20 cellular contexts compared by ENCODE assay signal in the genomic region with DNA sequence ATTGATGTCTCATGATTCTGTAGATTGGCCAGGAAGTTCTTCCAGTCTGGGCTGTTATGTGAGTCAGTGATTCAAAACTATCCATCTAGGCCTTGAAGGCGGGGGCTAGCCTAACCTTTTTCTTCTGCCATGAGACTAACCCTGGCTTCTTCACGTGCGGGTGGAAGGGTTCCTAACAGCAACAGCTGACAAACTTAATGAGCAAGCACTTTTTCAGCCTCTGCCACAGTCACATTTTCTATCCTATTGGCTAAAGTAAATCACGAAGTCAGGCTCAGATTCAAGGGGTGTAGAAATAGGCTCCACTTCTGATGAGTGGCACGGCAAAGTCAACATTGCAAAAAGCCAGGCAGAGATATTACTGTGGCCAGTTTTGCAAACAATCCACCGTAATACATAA.
DNase-seq lines count a peak whose midpoint lies in the region; TF ChIP-seq lines count a peak whose summit lies in the region.
"Had no signal": no experiment of that assay in that cellular context is flagged by ENCODE, and none has a peak within 500 bp of the region (broad histone marks: within the 10 kb centered on the region; RNA-seq: fewer than 3 reads in every experiment).

No MANE protein-coding gene starts in this region.

- no peaks in the 10 kb centered on the region for H4K20me1 ChIP-seq in GM23248 (ENCODE audit: insufficient read depth)
- H4K20me1 ChIP-seq in Karpas-422 (ENCODE audit: insufficient read depth, low read depth, low read length), result no peaks in the 10 kb centered on the region

- intact Hi-C loops in adrenal gland (cut with DNase I), result no loop called here

- DNase-seq in A172 (ENCODE audit: low spot score) (peak; percentile 33), GM23248 (peak; percentile 37), adrenal gland (peak in 1 of 7 donors; percentile 16), iris pigment epithelial cell (ENCODE audit: low read depth) (peak; percentile 17), Karpas-422 (no peak), immature natural killer cell (no peak), HuH-7.5 (ENCODE audit: low spot score) (no peak), NCI-H524 (lab: John Stamatoyannopoulos, UW) (no peak)
- DNase-seq: activated CD4-positive, alpha-beta T cell treated with anti-CD3 and anti-CD28 coated beads, Interleukin-2, amount 10 ng/mL, durations not matched to agents 24 days and 14 days; activated naive CD4-positive, alpha-beta T cell treated with anti-CD3 and anti-CD28 coated beads, Interleukin-2, amount 50 U/mL, for 16 hours; COR-L47; effector CD4-positive, alpha-beta T cell; natural killer cell; NCI-H187 treated with DMSO at 0.1 percent for 48 hours; NCI-H526; spleen had no signal

- H3K36me3 ChIP-seq in GM23248 (ENCODE audit: low read depth) (no peaks in the 10 kb centered on the region), adrenal gland (replicated peaks in 1 of 2) (no peaks in the 10 kb centered on the region), Karpas-422 (ENCODE audit: insufficient read depth, low read length) (no peaks in the 10 kb centered on the region)
- H3K36me3 ChIP-seq: cardiac muscle cell, gastroesophageal sphincter, prostate gland, spleen had no signal

- H3K4me3 ChIP-seq in GM23248 (no peak overlapping the region), adrenal gland (no peak overlapping the region), Karpas-422 (ENCODE audit: low read length) (no peak overlapping the region)
- H3K4me3 ChIP-seq: cardiac muscle cell, gastroesophageal sphincter, prostate gland, spleen had no signal

- WGBS in GM23248 (ENCODE audit: low coverage in 1 of 2, low lambda C conversion rate in 2 of 2, missing lambda C conversion rate in 2 of 2), 2 experiments, result 74 to 83% methylated on average over 6 of the region's 6 CpGs
- 73 to 81% (median 78%) methylated on average over 6 of the region's 6 CpGs for WGBS in adrenal gland, 4 donors

- H3K27ac Mint-ChIP-seq in immature natural killer cell, result no peak overlapping the region
- H3K27ac Mint-ChIP-seq: activated CD4-positive, alpha-beta T cell treated with anti-CD3 and anti-CD28 coated beads, Interleukin-2, amount 10 ng/mL, durations not matched to agents 24 days and 14 days; natural killer cell; stimulated activated effector memory CD8-positive, alpha-beta T cell treated with anti-CD3 and anti-CD28 coated beads, Interleukin-12 subunit alpha, Interleukin-12 subunit beta, amount 100 ng/mL, for 72 hours had no signal

- H2AFZ ChIP-seq in GM23248 (no peak overlapping the region), Karpas-422 (ENCODE audit: low read length) (no peak overlapping the region)

- H3K4me2 ChIP-seq in GM23248 (ENCODE audit: unreplicated experiment), result no peak overlapping the region
- H3K4me2 ChIP-seq in Karpas-422 (ENCODE audit: low read depth, low read length, poor library complexity, severe bottlenecking), result no peak overlapping the region

- H3K4me1 ChIP-seq in GM23248 (ENCODE audit: insufficient read depth) (peaks cover 17% of the 10 kb centered on the region), adrenal gland (replicated peaks in 1 of 2) (peaks cover 7 to 16% of the 10 kb centered on the region in 2 donors), Karpas-422 (ENCODE audit: low read length) (no peaks in the 10 kb centered on the region)
- H3K4me1 ChIP-seq: gastroesophageal sphincter, prostate gland, spleen had no signal

- H3K27ac ChIP-seq in GM23248 (peak overlapping the region; percentile 24; the same call in 1 of the 2 replicates), adrenal gland (peak overlapping the region in 3 of 5 donors; percentile 47 to 58 (median 48)), Karpas-422 (ENCODE audit: low read length) (no peak overlapping the region)
- H3K27ac ChIP-seq: cardiac muscle cell, gastroesophageal sphincter, prostate gland, spleen had no signal

- H3K4me1 Mint-ChIP-seq in immature natural killer cell, result no peaks in the 10 kb centered on the region
- H3K4me1 Mint-ChIP-seq: activated CD4-positive, alpha-beta T cell treated with anti-CD3 and anti-CD28 coated beads, Interleukin-2, amount 10 ng/mL, durations not matched to agents 24 days and 14 days; natural killer cell; stimulated activated effector memory CD8-positive, alpha-beta T cell treated with anti-CD3 and anti-CD28 coated beads, Interleukin-12 subunit alpha, Interleukin-12 subunit beta, amount 100 ng/mL, for 72 hours had no signal

- H3K79me2 ChIP-seq in GM23248 (ENCODE audit: insufficient read depth), result no peaks in the 10 kb centered on the region
- H3K79me2 ChIP-seq in Karpas-422 (ENCODE audit: low read length), result no peaks in the 10 kb centered on the region

- H3K9me2 ChIP-seq in GM23248 (ENCODE audit: insufficient read depth) (no peaks in the 10 kb centered on the region; the same call in 1 of the 2 replicates), Karpas-422 (replicated peaks; ENCODE audit: insufficient read depth, low read length) (no peaks in the 10 kb centered on the region)

- H3K9ac ChIP-seq in GM23248 (no peak overlapping the region), Karpas-422 (ENCODE audit: low read length) (no peak overlapping the region)

- TF ChIP-seq POLR2A in adrenal gland (IDR thresholded peaks at IDR 0.05), result no peak

- H3K36me3 Mint-ChIP-seq in immature natural killer cell, result no peaks in the 10 kb centered on the region
- H3K36me3 Mint-ChIP-seq: stimulated activated effector memory CD8-positive, alpha-beta T cell treated with anti-CD3 and anti-CD28 coated beads, Interleukin-12 subunit alpha, Interleukin-12 subunit beta, amount 100 ng/mL, for 72 hours had no signal

- H3K27me3 ChIP-seq in GM23248 (replicated peaks; ENCODE audit: insufficient read depth), result no peaks in the 10 kb centered on the region
- no peaks in the 10 kb centered on the region for H3K27me3 ChIP-seq in adrenal gland
- no peaks in the 10 kb centered on the region for H3K27me3 ChIP-seq in Karpas-422 (ENCODE audit: low read length)
- H3K27me3 ChIP-seq: cardiac muscle cell, gastroesophageal sphincter, spleen had no signal

- H3K27me3 Mint-ChIP-seq in immature natural killer cell (ENCODE audit: low read depth in 3 of 3), result peaks cover 0 to 3% (median 0%) of the 10 kb centered on the region in 3 donors
- H3K27me3 Mint-ChIP-seq: activated CD4-positive, alpha-beta T cell treated with anti-CD3 and anti-CD28 coated beads, Interleukin-2, amount 10 ng/mL, durations not matched to agents 24 days and 14 days had no signal

- H3K9me3 ChIP-seq in GM23248 (ENCODE audit: low read depth) (no peaks in the 10 kb centered on the region), adrenal gland (replicated peaks in 1 of 3) (no peaks in the 10 kb centered on the region), Karpas-422 (ENCODE audit: low read length) (no peaks in the 10 kb centered on the region)
- H3K9me3 ChIP-seq: gastroesophageal sphincter, prostate gland had no signal

- H3F3A ChIP-seq in GM23248 (ENCODE audit: insufficient read depth), result peaks cover 18% of the 10 kb centered on the region

- H3K4me3 Mint-ChIP-seq in immature natural killer cell, result no peak overlapping the region
- H3K4me3 Mint-ChIP-seq: activated CD4-positive, alpha-beta T cell treated with anti-CD3 and anti-CD28 coated beads, Interleukin-2, amount 10 ng/mL, durations not matched to agents 24 days and 14 days; natural killer cell; stimulated activated effector memory CD8-positive, alpha-beta T cell treated with anti-CD3 and anti-CD28 coated beads, Interleukin-12 subunit alpha, Interleukin-12 subunit beta, amount 100 ng/mL, for 72 hours had no signal

- H3K9me3 Mint-ChIP-seq in immature natural killer cell, result peaks cover 0 to 12% (median 0%) of the 10 kb centered on the region in 6 donors
- H3K9me3 Mint-ChIP-seq: activated CD4-positive, alpha-beta T cell treated with anti-CD3 and anti-CD28 coated beads, Interleukin-2, amount 10 ng/mL, durations not matched to agents 24 days and 14 days had no signal

- TF ChIP-seq CTCF in adrenal gland (IDR thresholded peaks at IDR 0.05), result no peak

- in situ Hi-C loops in GM23248 (cut with MboI), result no loop called here

Comparison
In these comparisons a context has a peak if more than half of its experiments do, and no peak if none do; other contexts are left out.
1. DNase-seq: peak in A172 (single experiment), GM23248 (single experiment) and iris pigment epithelial cell (single experiment); none in Karpas-422 (single experiment), immature natural killer cell (0 of 3), HuH-7.5 (single experiment) and NCI-H524 (0 of 2).